In genomic region chr3:128748527-128748926, GRCh38 we compare ENCODE assay signal across 18 cellular contexts. TPM values are rescaled to one million over a fixed set of nuclear protein-coding genes. Genes with fewer than 3 reads are reported as not detected.
A peak's percentile ranks its signal among the peaks of the same experiment; 100 is the strongest.
DNase-seq lines count a peak whose midpoint lies in the region; ATAC-seq, FAIRE-seq and TF ChIP-seq lines count a peak whose summit lies in the region.
"Had no signal": no experiment of that assay in that cellular context is flagged by ENCODE, and none has a peak within 500 bp of the region (broad histone marks: within the 10 kb centered on the region; RNA-seq: fewer than 3 reads in every experiment).

No MANE protein-coding gene starts in this region.

- ATAC-seq in left cardiac atrium (peak; percentile 8 to 33), Right ventricle myocardium superior (ENCODE audit: poor library complexity) (no peak), upper lobe of right lung (peak; percentile 80), foreskin keratinocyte (no peak)
- ATAC-seq in naive thymus-derived CD4-positive, alpha-beta T cell: peak; percentile 36

- H3K36me3 Mint-ChIP-seq in chondrocyte (ENCODE audit: low read depth): peaks cover 3% of the 10 kb centered on the region
- H3K36me3 Mint-ChIP-seq in naive thymus-derived CD4-positive, alpha-beta T cell: peaks cover 0 to 50% (median 29%) of the 10 kb centered on the region in 5 donors

- H3K27ac Mint-ChIP-seq in chondrocyte (ENCODE audit: unreplicated experiment): peak overlapping the region; percentile 41
- peak overlapping the region in 1 of 9 donors; percentile 38 for H3K27ac Mint-ChIP-seq in naive thymus-derived CD4-positive, alpha-beta T cell

- no peaks in the 10 kb centered on the region for H3K27me3 Mint-ChIP-seq in chondrocyte (ENCODE audit: low read depth)
- no peaks in the 10 kb centered on the region for H3K27me3 Mint-ChIP-seq in naive thymus-derived CD4-positive, alpha-beta T cell

- peaks cover 0 to 4% (median 0%) of the 10 kb centered on the region in 3 experiments for H3K9me3 ChIP-seq in naive thymus-derived CD4-positive, alpha-beta T cell (ENCODE audit: control insufficient read depth in 2 of 3, low read length in 3 of 3)
- H3K9me3 ChIP-seq in upper lobe of right lung (no peaks in the 10 kb centered on the region), esophagus squamous epithelium (no peaks in the 10 kb centered on the region)

- intact Hi-C loops in left cardiac atrium (cut with DNase I) (no loop called here), Right ventricle myocardium superior (cut with DNase I) (no loop called here), upper lobe of right lung (cut with DNase I) (no loop called here), esophagus squamous epithelium (cut with DNase I) (no loop called here)
- intact Hi-C loops in naive thymus-derived CD4-positive, alpha-beta T cell (cut with micrococcal nuclease): no loop called here

- H3K27ac ChIP-seq in naive thymus-derived CD4-positive, alpha-beta T cell (ENCODE audit: low read depth, low read length): no peak overlapping the region
- H3K27ac ChIP-seq in upper lobe of right lung (no peak overlapping the region), esophagus squamous epithelium (peak overlapping the region in 2 of 4 donors; percentile 10 to 20), foreskin keratinocyte (no peak overlapping the region)
- H3K27ac ChIP-seq: BLaER1 treated with 17β-estradiol and CSF1 and Interleukin-3, amounts not matched to agents 10 nM and 100 nM had no signal

- peaks cover 19 to 20% of the 10 kb centered on the region in 2 donors for H3K4me1 ChIP-seq in naive thymus-derived CD4-positive, alpha-beta T cell (ENCODE audit: control insufficient read depth in 2 of 2, insufficient read depth in 2 of 2, low read length in 2 of 2)
- H3K4me1 ChIP-seq in upper lobe of right lung (peaks cover 8% of the 10 kb centered on the region), esophagus squamous epithelium (peaks cover 7 to 67% (median 10%) of the 10 kb centered on the region in 3 donors), foreskin keratinocyte (no peaks in the 10 kb centered on the region)

- DNase-seq in left cardiac atrium (no peak), Right ventricle myocardium superior (no peak), chondrocyte (ENCODE audit: low spot score) (no peak), upper lobe of right lung (no peak), esophagus squamous epithelium (lab: John Stamatoyannopoulos, UW) (no peak), foreskin keratinocyte (no peak), frontal cortex (ENCODE audit: low spot score in 2 of 2) (no peak)
- DNase-seq in naive thymus-derived CD4-positive, alpha-beta T cell: no peak
- DNase-seq: DMS 273 treated with DMSO at 0.1 percent for 48 hours, GF-D8, H9, NCI-H1048, NCI-H146, NCI-H2081, NCI-H524 treated with DMSO at 0.1 percent for 48 hours had no signal

- no peak for FAIRE-seq in frontal cortex (lab: Jason Lieb, UNC)
- FAIRE-seq: A204.1, GM12892 had no signal

- POLR2A ChIA-PET in naive thymus-derived CD4-positive, alpha-beta T cell (lab: Charles Lee): interaction anchor here (0.6 to 0.7 kb wide), 2 partner anchors 22 to 67 kb away, joined by 3 read pairs; no protein-coding TSS in a partner anchor

- no peaks in the 10 kb centered on the region for H3K9me3 Mint-ChIP-seq in chondrocyte (ENCODE audit: low read depth)
- H3K9me3 Mint-ChIP-seq in naive thymus-derived CD4-positive, alpha-beta T cell: peaks cover 0 to 6% (median 0%) of the 10 kb centered on the region in 11 donors

- CTCF ChIA-PET in naive thymus-derived CD4-positive, alpha-beta T cell (lab: Charles Lee): interaction anchor here (1.0 kb wide), 1 partner anchor 68 kb away, joined by 4 read pairs; no protein-coding TSS in a partner anchor

- TF ChIP-seq POLR2A in esophagus squamous epithelium (IDR thresholded peaks at IDR 0.05): no peak

- H3K4me1 Mint-ChIP-seq in chondrocyte (ENCODE audit: low read depth): peaks cover 29% of the 10 kb centered on the region
- H3K4me1 Mint-ChIP-seq in naive thymus-derived CD4-positive, alpha-beta T cell: peaks cover 33 to 75% (median 63%) of the 10 kb centered on the region in 7 donors

- H3K27me3 ChIP-seq in naive thymus-derived CD4-positive, alpha-beta T cell (ENCODE audit: control insufficient read depth in 2 of 2, insufficient read depth in 2 of 2, low read length in 2 of 2): no peaks in the 10 kb centered on the region
- no peaks in the 10 kb centered on the region for H3K27me3 ChIP-seq in upper lobe of right lung
- no peaks in the 10 kb centered on the region for H3K27me3 ChIP-seq in esophagus squamous epithelium
- H3K27me3 ChIP-seq in foreskin keratinocyte: no peaks in the 10 kb centered on the region
- H3K27me3 ChIP-seq: BLaER1 treated with 17β-estradiol and CSF1 and Interleukin-3, amounts not matched to agents 10 nM and 100 nM had no signal

- no peak overlapping the region for H3K4me3 Mint-ChIP-seq in chondrocyte (ENCODE audit: unreplicated experiment)
- peak overlapping the region in 2 of 10 donors; percentile 3 to 29 for H3K4me3 Mint-ChIP-seq in naive thymus-derived CD4-positive, alpha-beta T cell
- H3K4me3 Mint-ChIP-seq: H9 had no signal

- TF ChIP-seq CTCF in chondrocyte (IDR thresholded peaks at IDR 0.05) (no peak), upper lobe of right lung (IDR thresholded peaks at IDR 0.05) (no peak), esophagus squamous epithelium (IDR thresholded peaks at IDR 0.05) (no peak), foreskin keratinocyte (conservative IDR thresholded peaks at IDR 0.05) (no peak)

- H3K4me3 ChIP-seq in naive thymus-derived CD4-positive, alpha-beta T cell (ENCODE audit: low read length): no peak overlapping the region
- H3K4me3 ChIP-seq in upper lobe of right lung (no peak overlapping the region), esophagus squamous epithelium (no peak overlapping the region)
- H3K4me3 ChIP-seq: BLaER1 treated with 17β-estradiol and CSF1 and Interleukin-3, amounts not matched to agents 10 nM and 100 nM had no signal

- 61% methylated on average over 4 of the region's 4 CpGs; no CpG with 5 or more reads in 1 of the 2 donors for WGBS in esophagus squamous epithelium, 2 donors

- peaks cover 0 to 15% (median 0%) of the 10 kb centered on the region in 3 experiments for H3K36me3 ChIP-seq in naive thymus-derived CD4-positive, alpha-beta T cell (ENCODE audit: control insufficient read depth in 2 of 3, insufficient read depth in 3 of 3, low read length in 3 of 3)
- H3K36me3 ChIP-seq in upper lobe of right lung: peaks cover 19% of the 10 kb centered on the region
- H3K36me3 ChIP-seq in esophagus squamous epithelium: peaks cover 0 to 28% (median 0%) of the 10 kb centered on the region in 3 donors

RNA-seq across cellular contexts. Expression of gene RAB7A, which starts 22.5 kb away (rescaled TPM):
- 100 to 1,000 TPM; 204 to 255 TPM for total RNA-seq in left cardiac atrium
- total RNA-seq in Right ventricle myocardium superior: 240 TPM
- total RNA-seq in chondrocyte: 204 to 231 TPM (median 216 TPM) in 3 replicates
- total RNA-seq in naive thymus-derived CD4-positive, alpha-beta T cell: 100 to 1,000 TPM; 124 to 249 (median 172) TPM
- 100 to 1,000 TPM; 176 to 190 TPM for polyA plus RNA-seq in naive thymus-derived CD4-positive, alpha-beta T cell
- 306 TPM for total RNA-seq in upper lobe of right lung
- total RNA-seq in esophagus squamous epithelium: 100 to 1,000 TPM in 1 of 4 donors, 10 to 100 TPM in 3; 70.7 to 109 (median 92.3) TPM
- total RNA-seq in foreskin keratinocyte: 151 and 168 TPM in 2 replicates
- polyA plus RNA-seq in foreskin keratinocyte: 196 and 232 TPM in 2 replicates
- total RNA-seq in frontal cortex: 29.8 TPM

Comparison
In these comparisons a context has a peak if more than half of its experiments do, and no peak if none do; other contexts are left out.
1. ATAC-seq: peak in left cardiac atrium (2 of 2), naive thymus-derived CD4-positive, alpha-beta T cell (single experiment) and upper lobe of right lung (single experiment); none in Right ventricle myocardium superior (single experiment) and foreskin keratinocyte (single experiment).